ENCODE assay signal across 1 cellular context in the genomic region with DNA sequence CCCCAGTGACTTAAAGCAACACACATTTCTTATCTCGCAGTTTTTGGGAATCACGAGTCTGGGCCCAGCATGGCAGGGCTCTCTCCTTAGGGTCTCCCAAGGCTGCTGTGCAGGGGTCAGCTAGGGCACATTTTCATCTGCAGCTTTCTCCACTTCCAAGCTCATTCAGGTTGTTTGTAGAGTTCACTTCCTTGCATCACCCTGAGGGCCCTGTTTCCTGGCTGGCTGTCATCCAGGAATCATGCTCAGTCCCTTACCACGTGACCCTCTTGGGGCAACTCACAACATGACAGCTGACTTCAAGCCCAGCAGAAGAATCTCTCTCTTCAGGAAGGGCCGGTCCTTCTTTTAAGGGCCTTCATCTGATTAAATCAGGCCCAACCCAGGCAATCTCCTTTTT.
TF ChIP-seq lines count a peak whose summit lies in the region.

No MANE protein-coding gene starts in this region.

TF ChIP-seq in SK-N-SH, 30 proteins besides CTCF, POLR2A, EP300 and RAD21 (continued from another document):
- TF ChIP-seq, protein P1, sequence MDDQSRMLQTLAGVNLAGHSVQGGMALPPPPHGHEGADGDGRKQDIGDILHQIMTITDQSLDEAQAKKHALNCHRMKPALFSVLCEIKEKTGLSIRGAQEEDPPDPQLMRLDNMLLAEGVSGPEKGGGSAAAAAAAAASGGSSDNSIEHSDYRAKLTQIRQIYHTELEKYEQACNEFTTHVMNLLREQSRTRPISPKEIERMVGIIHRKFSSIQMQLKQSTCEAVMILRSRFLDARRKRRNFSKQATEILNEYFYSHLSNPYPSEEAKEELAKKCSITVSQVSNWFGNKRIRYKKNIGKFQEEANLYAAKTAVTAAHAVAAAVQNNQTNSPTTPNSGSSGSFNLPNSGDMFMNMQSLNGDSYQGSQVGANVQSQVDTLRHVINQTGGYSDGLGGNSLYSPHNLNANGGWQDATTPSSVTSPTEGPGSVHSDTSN (IDR thresholded peaks at IDR 0.05): no peak
- no peak for TF ChIP-seq RFX5 (IDR thresholded peaks at IDR 0.05; ENCODE audit: low read length)
